Comparison of ENCODE assay signal across 8 cellular contexts in genomic region chr3:50358927-50359759, GRCh38. TPM values are rescaled to one million over a fixed set of nuclear protein-coding genes. Genes with fewer than 3 reads are reported as not detected.
DNase-seq lines count a peak whose midpoint lies in the region; ATAC-seq and TF ChIP-seq lines count a peak whose summit lies in the region.

Gene TMEM115 (minus strand): TSS chr3:50359521. CDS start chr3:50359063, 458 bp downstream.

- H3K79me2 ChIP-seq in ACC112 (ENCODE audit: control insufficient read depth, insufficient read depth, low read length, unreplicated experiment): peaks cover 49% of the 10 kb centered on the region

- peak within 1 kb of the TSS; percentile 69 for H3K27ac ChIP-seq in ACC112 (ENCODE audit: low read depth, low read length)
- H3K27ac ChIP-seq in VCaP: peak within 1 kb of the TSS; percentile 94
- peak within 1 kb of the TSS; percentile 89 to 93 for H3K27ac ChIP-seq in breast epithelium
- H3K27ac ChIP-seq in iPS-18a (ENCODE audit: low read length): no peak within 1 kb of the TSS

- TF ChIP-seq POLR2A in breast epithelium (IDR thresholded peaks at IDR 0.05): peak; percentile 48

- DNase-seq in NCI-H2196 treated with DMSO at 0.1 percent for 48 hours (lab: John Stamatoyannopoulos, UW; ENCODE audit: unreplicated experiment): peak; percentile 83
- DNase-seq in breast epithelium (ENCODE audit: low spot score in 2 of 2): peak; percentile 91 to 99

- H2AFZ ChIP-seq in ACC112 (ENCODE audit: low read length, unreplicated experiment): peak within 1 kb of the TSS; percentile 85

- peaks cover 27% of the 10 kb centered on the region for H3K4me1 ChIP-seq in ACC112 (ENCODE audit: control insufficient read depth, insufficient read depth, low read length, unreplicated experiment)
- H3K4me1 ChIP-seq in breast epithelium: peaks cover 30 to 32% of the 10 kb centered on the region in 2 donors
- H3K4me1 ChIP-seq in iPS-18a (ENCODE audit: control insufficient read depth, low read depth, low read length): peaks cover 3% of the 10 kb centered on the region
- H3K4me1 ChIP-seq in skeletal muscle satellite cell (ENCODE audit: control insufficient read depth, insufficient read depth, low read length): peaks cover 33% of the 10 kb centered on the region

- no peaks in the 10 kb centered on the region for H3K27me3 ChIP-seq in ACC112 (ENCODE audit: insufficient read depth, low read length)
- no peaks in the 10 kb centered on the region for H3K27me3 ChIP-seq in breast epithelium
- peaks cover 8% of the 10 kb centered on the region for H3K27me3 ChIP-seq in iPS-18a (ENCODE audit: control insufficient read depth, insufficient read depth, low read length)
- H3K27me3 ChIP-seq in skeletal muscle satellite cell (ENCODE audit: control insufficient read depth, insufficient read depth, low read length): no peaks in the 10 kb centered on the region

- peak; percentile 94 for ATAC-seq in GM18870 (IDR thresholded peaks at IDR 0.05; ENCODE audit: unreplicated experiment)
- ATAC-seq in HG03135 (IDR thresholded peaks at IDR 0.05; ENCODE audit: unreplicated experiment): peak; percentile 98

- TF ChIP-seq CTCF in VCaP (conservative IDR thresholded peaks at IDR 0.05) (no peak), breast epithelium (IDR thresholded peaks at IDR 0.05) (no peak)

- H3K4me2 ChIP-seq in skeletal muscle satellite cell (ENCODE audit: low read length): peak within 1 kb of the TSS; percentile 98

- H3K36me3 ChIP-seq in ACC112 (ENCODE audit: insufficient read depth, low read length) (no peaks in the 10 kb centered on the region), breast epithelium (peaks cover 5% of the 10 kb centered on the region), iPS-18a (ENCODE audit: control insufficient read depth, low read depth, low read length) (peaks cover 14% of the 10 kb centered on the region), skeletal muscle satellite cell (ENCODE audit: insufficient read depth, low read length) (peaks cover 39% of the 10 kb centered on the region)

- H3K4me3 ChIP-seq in ACC112 (ENCODE audit: low read depth, low read length): peak within 1 kb of the TSS; percentile 88
- H3K4me3 ChIP-seq in breast epithelium: peak within 1 kb of the TSS; percentile 69 to 91 (median 74)
- H3K4me3 ChIP-seq in iPS-18a (ENCODE audit: low read length): peak within 1 kb of the TSS; percentile 89
- H3K4me3 ChIP-seq in skeletal muscle satellite cell (ENCODE audit: low read length): peak within 1 kb of the TSS; percentile 94

- H3K9ac ChIP-seq in iPS-18a (ENCODE audit: low read length): peak within 1 kb of the TSS; percentile 74
- peak within 1 kb of the TSS; percentile 97 for H3K9ac ChIP-seq in skeletal muscle satellite cell (ENCODE audit: low read depth, low read length)

- H3K9me3 ChIP-seq in breast epithelium (no peaks in the 10 kb centered on the region), iPS-18a (ENCODE audit: control insufficient read depth, low read depth, low read length) (no peaks in the 10 kb centered on the region), skeletal muscle satellite cell (replicated peaks; ENCODE audit: low read length) (no peaks in the 10 kb centered on the region)

- intact Hi-C loops in breast epithelium (cut with DNase I; ENCODE audit: low total_unique reads): no loop called here

RNA-seq across cellular contexts. Expression of gene TMEM115, which starts in this region (rescaled TPM):
- total RNA-seq in breast epithelium: 10 to 100 TPM; 46.7 to 67.3 (median 47.9) TPM
- 58.3 and 62.5 TPM in 2 replicates for total RNA-seq in skeletal muscle satellite cell (2012; rRNA removed)
